9 cellular contexts compared by ENCODE assay signal in the genomic region with DNA sequence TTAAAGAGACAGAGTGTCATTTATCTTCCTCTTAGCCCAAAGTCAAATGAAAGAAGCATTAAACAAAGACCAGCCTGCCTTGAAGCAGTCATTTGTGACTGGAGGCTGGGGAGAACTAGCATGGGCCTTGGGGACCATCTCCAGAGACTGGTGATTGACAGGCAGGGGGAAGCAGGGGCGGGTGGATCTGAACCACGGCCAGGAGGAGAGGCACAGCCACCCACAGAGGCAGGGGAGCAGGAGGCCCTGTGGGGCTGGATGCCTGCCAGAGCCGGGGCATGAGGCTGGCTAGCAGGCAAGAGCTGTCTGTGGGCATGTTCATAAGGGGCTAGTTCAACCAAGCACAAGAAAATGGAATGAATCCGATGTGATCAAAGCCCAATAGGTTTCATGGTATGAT.
DNase-seq lines count a peak whose midpoint lies in the region; TF ChIP-seq lines count a peak whose summit lies in the region.
"Had no signal": no experiment of that assay in that cellular context is flagged by ENCODE, and none has a peak within 500 bp of the region (broad histone marks: within the 10 kb centered on the region; RNA-seq: fewer than 3 reads in every experiment).

No MANE protein-coding gene starts in this region.

- no peaks in the 10 kb centered on the region for H3K36me3 ChIP-seq in CD4-positive, alpha-beta memory T cell (ENCODE audit: insufficient read depth, low read length)

- TF ChIP-seq CTCF in osteocyte (IDR thresholded peaks at IDR 0.05) = no peak
- TF ChIP-seq CTCF in GM13976 (IDR thresholded peaks at IDR 0.05; ENCODE audit: borderline replicate concordance, control extremely low read depth, extremely low read depth, insufficient read depth, missing control alignments) = no peak

- no peak overlapping the region for H3K4me3 ChIP-seq in CD4-positive, alpha-beta memory T cell (ENCODE audit: low read length in 2 of 2)

- DNase-seq in G401 (ENCODE audit: low spot score) (peak; percentile 61), NCI-H1436 treated with DMSO at 0.1 percent for 48 hours (lab: John Stamatoyannopoulos, UW) (peak; percentile 91), astrocyte of the hippocampus (ENCODE audit: low read depth, low spot score) (peak; percentile 72), osteocyte (ENCODE audit: extremely low spot score, unreplicated experiment) (peak; percentile 94), NCI-H187 treated with DMSO at 0.1 percent for 48 hours (lab: John Stamatoyannopoulos, UW) (no peak), GM13976 (ENCODE audit: low spot score) (no peak)
- DNase-seq in CD4-positive, alpha-beta memory T cell = no peak
- DNase-seq: NCI-H774 had no signal

- H3K36me3 Mint-ChIP-seq in osteocyte (ENCODE audit: unreplicated experiment) = peaks cover 8% of the 10 kb centered on the region
- no peaks in the 10 kb centered on the region for H3K36me3 Mint-ChIP-seq in CD4-positive, alpha-beta memory T cell

- H3K4me3 Mint-ChIP-seq in osteocyte (ENCODE audit: unreplicated experiment) = no peak overlapping the region
- no peak overlapping the region for H3K4me3 Mint-ChIP-seq in CD4-positive, alpha-beta memory T cell
- H3K4me3 Mint-ChIP-seq: central memory CD8-positive, alpha-beta T cell had no signal

- no peaks in the 10 kb centered on the region for H3K9me3 ChIP-seq in CD4-positive, alpha-beta memory T cell (ENCODE audit: control insufficient read depth in 1 of 2, low read length in 2 of 2)

- H3K27ac ChIP-seq in CD4-positive, alpha-beta memory T cell (ENCODE audit: low read depth, low read length) = no peak overlapping the region

- no peaks in the 10 kb centered on the region for H3K27me3 ChIP-seq in CD4-positive, alpha-beta memory T cell (ENCODE audit: insufficient read depth, low read length)

- POLR2A ChIA-PET in CD4-positive, alpha-beta memory T cell (lab: Charles Lee; ENCODE audit: partially characterized antibody) = no interaction called here

- peak overlapping the region; percentile 23 for H3K27ac Mint-ChIP-seq in osteocyte (ENCODE audit: unreplicated experiment)
- H3K27ac Mint-ChIP-seq in CD4-positive, alpha-beta memory T cell = no peak overlapping the region

- in situ Hi-C loops in G401 (cut with HindIII; ENCODE audit: low sequenced_read_pairs) = no loop called here
- in situ Hi-C loops in GM13976 (cut with MboI; ENCODE audit: low sequenced_read_pairs, unreplicated experiment) = no loop called here

- no peaks in the 10 kb centered on the region for H3K9me3 Mint-ChIP-seq in osteocyte (ENCODE audit: unreplicated experiment)
- H3K9me3 Mint-ChIP-seq in CD4-positive, alpha-beta memory T cell = no peaks in the 10 kb centered on the region
- H3K9me3 Mint-ChIP-seq: central memory CD8-positive, alpha-beta T cell had no signal

- intact Hi-C loops in CD4-positive, alpha-beta memory T cell (cut with micrococcal nuclease) = no loop called here

- CTCF ChIA-PET in CD4-positive, alpha-beta memory T cell (lab: Charles Lee; ENCODE audit: partially characterized antibody) = no interaction called here

- H3K4me1 ChIP-seq in CD4-positive, alpha-beta memory T cell (ENCODE audit: insufficient read depth, low read length) = no peaks in the 10 kb centered on the region

- no peaks in the 10 kb centered on the region for H3K27me3 Mint-ChIP-seq in osteocyte (ENCODE audit: unreplicated experiment)
- peaks cover 8 to 23% of the 10 kb centered on the region in 2 donors for H3K27me3 Mint-ChIP-seq in CD4-positive, alpha-beta memory T cell

- peaks cover 46% of the 10 kb centered on the region for H3K4me1 Mint-ChIP-seq in osteocyte (ENCODE audit: unreplicated experiment)
- no peaks in the 10 kb centered on the region for H3K4me1 Mint-ChIP-seq in CD4-positive, alpha-beta memory T cell
- H3K4me1 Mint-ChIP-seq: central memory CD8-positive, alpha-beta T cell had no signal

Comparison
In these comparisons a context has a peak if more than half of its experiments do, and no peak if none do; other contexts are left out.
1. DNase-seq: peak in G401 (single experiment), NCI-H1436 treated with DMSO at 0.1 percent for 48 hours (single experiment), astrocyte of the hippocampus (single experiment) and osteocyte (single experiment); none in NCI-H187 treated with DMSO at 0.1 percent for 48 hours (single experiment), GM13976 (single experiment) and CD4-positive, alpha-beta memory T cell (0 of 5).